8 cellular contexts compared by ENCODE assay signal in the genomic region with DNA sequence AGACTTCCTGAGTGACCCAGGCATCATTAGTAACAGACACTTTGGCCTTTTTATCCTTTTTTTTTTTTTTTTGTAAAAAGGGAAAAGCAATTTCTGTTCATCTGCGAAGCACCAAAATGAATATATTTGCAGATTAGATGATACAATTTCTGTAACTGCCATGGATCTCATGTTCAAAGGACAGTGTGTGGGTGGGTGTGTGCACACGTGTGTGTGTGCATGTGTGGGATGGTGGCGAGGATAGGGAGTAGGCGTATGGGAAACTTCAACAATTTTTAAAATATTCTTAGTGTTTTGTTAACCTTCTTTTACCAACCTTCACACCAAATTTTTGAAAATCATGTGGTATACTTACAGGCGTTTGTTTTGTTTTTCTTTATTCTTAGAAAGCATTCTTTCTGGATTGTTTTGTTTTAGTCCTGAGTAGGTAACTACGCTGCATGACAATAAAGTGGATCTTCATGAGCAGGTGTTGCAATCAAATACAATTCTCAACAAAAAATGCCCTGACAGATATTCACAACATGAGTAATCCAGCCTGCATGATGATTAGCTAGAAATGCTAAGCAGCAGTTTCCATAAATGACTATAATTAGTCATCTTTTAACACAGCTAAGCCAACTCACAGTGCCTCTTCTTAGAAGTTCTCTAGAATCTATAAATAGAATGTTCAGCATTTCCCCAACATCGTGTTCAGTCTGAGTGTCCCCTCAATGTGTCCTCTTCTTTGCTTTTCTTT. TPM values are rescaled to one million over a fixed set of nuclear protein-coding genes. Genes with fewer than 3 reads are reported as not detected.
DNase-seq lines count a peak whose midpoint lies in the region; ATAC-seq and TF ChIP-seq lines count a peak whose summit lies in the region.

No MANE protein-coding gene starts in this region.

- peaks cover 8% of the 10 kb centered on the region for H3K79me1 ChIP-seq in trophoblast cell (ENCODE audit: low read length)

- H3K9me2 ChIP-seq in Karpas-422 (replicated peaks; ENCODE audit: insufficient read depth, low read length), result no peaks in the 10 kb centered on the region

- no peak overlapping the region for H3K4ac ChIP-seq in trophoblast cell (ENCODE audit: low read depth, low read length)

- H4K91ac ChIP-seq in trophoblast cell (ENCODE audit: low read depth, low read length), result no peak overlapping the region

- H3K4me3 ChIP-seq in left ventricle myocardium inferior (no peak overlapping the region), right atrium auricular region (no peak overlapping the region), trophoblast cell (ENCODE audit: low read depth, low read length) (no peak overlapping the region), Karpas-422 (ENCODE audit: low read length) (no peak overlapping the region)

- intact Hi-C loops in left ventricle myocardium inferior (cut with micrococcal nuclease), result no loop called here

- H3K9ac ChIP-seq in trophoblast cell (ENCODE audit: low read length) (no peak overlapping the region), Karpas-422 (ENCODE audit: low read length) (no peak overlapping the region)

- no peak overlapping the region for H4K12ac ChIP-seq in trophoblast cell (ENCODE audit: low read depth, low read length)

- H3K79me2 ChIP-seq in trophoblast cell (ENCODE audit: control insufficient read depth, insufficient read depth, low read length, poor library complexity), result no peaks in the 10 kb centered on the region
- no peaks in the 10 kb centered on the region for H3K79me2 ChIP-seq in Karpas-422 (ENCODE audit: low read length)

- no peak overlapping the region for H3K14ac ChIP-seq in trophoblast cell (ENCODE audit: low read length)

- no CpG with 5 or more reads among the region's 7 CpGs for WGBS in trophoblast cell (ENCODE audit: extremely low coverage, insufficient coverage, insufficient read length)

- DNase-seq in left ventricle myocardium inferior (no peak), right atrium auricular region (ENCODE audit: low spot score) (no peak), amniotic stem cell (lab: John Stamatoyannopoulos, UW) (peak; percentile 42), trophoblast cell (peak; percentile 58 to 93), Karpas-422 (no peak), HT-29 (ENCODE audit: low spot score) (no peak), medulla oblongata (ENCODE audit: extremely low spot score) (no peak)

- H3K27me3 ChIP-seq in left ventricle myocardium inferior (ENCODE audit: low read depth) (no peaks in the 10 kb centered on the region), right atrium auricular region (no peaks in the 10 kb centered on the region), trophoblast cell (ENCODE audit: insufficient read depth, low read length) (no peaks in the 10 kb centered on the region), Karpas-422 (ENCODE audit: low read length) (no peaks in the 10 kb centered on the region)

- no peaks in the 10 kb centered on the region for H4K20me1 ChIP-seq in Karpas-422 (ENCODE audit: insufficient read depth, low read depth, low read length)

- no peak overlapping the region for H3K18ac ChIP-seq in trophoblast cell (ENCODE audit: low read length)

- H4K8ac ChIP-seq in trophoblast cell (ENCODE audit: low read depth, low read length), result no peak overlapping the region

- H2BK5ac ChIP-seq in trophoblast cell (ENCODE audit: low read depth, low read length, poor library complexity), result no peak overlapping the region

- no peak overlapping the region for H3K23ac ChIP-seq in trophoblast cell (ENCODE audit: low read length)

- no peaks in the 10 kb centered on the region for H3K36me3 ChIP-seq in left ventricle myocardium inferior
- H3K36me3 ChIP-seq in right atrium auricular region, result no peaks in the 10 kb centered on the region
- no peaks in the 10 kb centered on the region for H3K36me3 ChIP-seq in trophoblast cell (ENCODE audit: control insufficient read depth in 1 of 2, insufficient read depth in 2 of 2, low read length in 2 of 2)
- H3K36me3 ChIP-seq in Karpas-422 (ENCODE audit: insufficient read depth, low read length), result no peaks in the 10 kb centered on the region

- H3K9me3 ChIP-seq in left ventricle myocardium inferior (replicated peaks) (no peaks in the 10 kb centered on the region), right atrium auricular region (no peaks in the 10 kb centered on the region), trophoblast cell (ENCODE audit: insufficient read depth, low read depth, low read length) (no peaks in the 10 kb centered on the region), Karpas-422 (ENCODE audit: low read length) (no peaks in the 10 kb centered on the region)

- TF ChIP-seq CTCF in left ventricle myocardium inferior (IDR thresholded peaks at IDR 0.05; ENCODE audit: borderline replicate concordance) (no peak), right atrium auricular region (IDR thresholded peaks at IDR 0.05) (no peak)

- H2AFZ ChIP-seq in trophoblast cell (ENCODE audit: insufficient read depth, low read length, poor library complexity), result no peak overlapping the region
- no peak overlapping the region for H2AFZ ChIP-seq in Karpas-422 (ENCODE audit: low read length)

- H3K4me2 ChIP-seq in trophoblast cell (ENCODE audit: low read length) (no peak overlapping the region), Karpas-422 (ENCODE audit: low read depth, low read length, poor library complexity, severe bottlenecking) (no peak overlapping the region)

- H2AK5ac ChIP-seq in trophoblast cell (ENCODE audit: low read length), result no peak overlapping the region

- ATAC-seq in HG03135 (IDR thresholded peaks at IDR 0.05; ENCODE audit: unreplicated experiment), result peak; percentile 52

- H3K4me1 ChIP-seq in left ventricle myocardium inferior (peaks cover 87% of the 10 kb centered on the region), right atrium auricular region (peaks cover 0 to 56% of the 10 kb centered on the region in 2 donors), trophoblast cell (ENCODE audit: control insufficient read depth in 1 of 2, insufficient read depth in 2 of 2, low read length in 2 of 2) (peaks cover 16 to 36% of the 10 kb centered on the region in 2 experiments), Karpas-422 (ENCODE audit: low read length) (no peaks in the 10 kb centered on the region)

- H3K27ac ChIP-seq in left ventricle myocardium inferior (replicated peaks), result peak overlapping the region; percentile 47
- peak overlapping the region in 1 of 2 donors; percentile 63 for H3K27ac ChIP-seq in right atrium auricular region
- H3K27ac ChIP-seq in trophoblast cell (ENCODE audit: low read depth, low read length), result no peak overlapping the region
- no peak overlapping the region for H3K27ac ChIP-seq in Karpas-422 (ENCODE audit: low read length)

- H2BK120ac ChIP-seq in trophoblast cell (ENCODE audit: insufficient read depth, low read length, poor library complexity), result no peak overlapping the region

- H2BK12ac ChIP-seq in trophoblast cell (ENCODE audit: low read length), result no peak overlapping the region

RNA-seq across cellular contexts. Expression of a gene that starts 53.5 kb away (rescaled TPM):
- total RNA-seq in left ventricle myocardium inferior, result 6.5 TPM
- total RNA-seq in right atrium auricular region, result 1 to 10 TPM; 5.0 to 6.2 TPM
- 1.0 and 1.1 TPM in 2 replicates for polyA plus RNA-seq in trophoblast cell (2013)
- total RNA-seq in Karpas-422 (2014; rRNA removed; shearing (Covaris generic); ENCODE audit: low replicate concordance), result 2.5 and 6.5 TPM in 2 replicates
- 0.81 and 2.2 TPM in 2 replicates for total RNA-seq in HT-29 (2014; rRNA removed; shearing (Covaris generic))

Comparison
In these comparisons a context has a peak if more than half of its experiments do, and no peak if none do; other contexts are left out.
1. DNase-seq: peak in amniotic stem cell (single experiment) and trophoblast cell (2 of 2); none in left ventricle myocardium inferior (single experiment), right atrium auricular region (single experiment), Karpas-422 (single experiment), HT-29 (single experiment) and medulla oblongata (single experiment).